Comparison of ENCODE assay signal across 14 cellular contexts in the genomic region with DNA sequence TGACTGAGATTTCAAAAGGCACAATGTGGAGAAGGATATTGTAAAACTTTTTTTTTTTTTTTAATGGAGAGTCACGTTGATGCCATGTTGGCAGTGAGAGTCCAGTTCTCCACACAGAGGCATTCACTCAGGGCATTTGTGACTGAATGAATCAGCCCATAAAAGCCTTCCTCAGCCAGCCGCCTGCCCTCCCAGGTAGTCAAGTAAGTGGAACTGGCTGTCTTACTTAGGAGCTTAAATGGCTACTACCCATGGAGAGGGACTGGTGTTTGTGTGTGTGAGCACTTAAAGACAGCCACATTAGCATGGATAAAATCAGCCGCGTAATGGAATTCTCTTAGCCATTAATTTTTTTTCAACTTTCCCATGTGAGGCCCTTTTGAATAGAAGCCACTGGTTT. TPM values are rescaled to one million over a fixed set of nuclear protein-coding genes. Genes with fewer than 3 reads are reported as not detected.
A peak's percentile ranks its signal among the peaks of the same experiment; 100 is the strongest.
DNase-seq lines count a peak whose midpoint lies in the region; ATAC-seq and TF ChIP-seq lines count a peak whose summit lies in the region.
"Had no signal": no experiment of that assay in that cellular context is flagged by ENCODE, and none has a peak within 500 bp of the region (broad histone marks: within the 10 kb centered on the region; RNA-seq: fewer than 3 reads in every experiment).

No MANE protein-coding gene starts in this region.

- no TSS peak for BruUV-seq in A673 (replicated peaks; lab: Mats Ljungman, UMichigan)

- no peak for TF ChIP-seq CTCF in A673 (conservative IDR thresholded peaks at IDR 0.05; ENCODE audit: low read depth, low read length)
- no peak for TF ChIP-seq CTCF in neural cell (IDR thresholded peaks at IDR 0.05; ENCODE audit: poor library complexity, severe bottlenecking)

- H3K9ac ChIP-seq in neural cell (ENCODE audit: low read length), result no peak overlapping the region
- H3K9ac ChIP-seq: GM23248 had no signal

- peaks cover 40% of the 10 kb centered on the region for H3K36me3 ChIP-seq in A673 (ENCODE audit: insufficient read depth, low read length, poor library complexity, severe bottlenecking)
- H3K36me3 ChIP-seq in neural cell (ENCODE audit: insufficient read depth, low read length), result peaks cover 10% of the 10 kb centered on the region

- peaks cover 3% of the 10 kb centered on the region for H3K4me1 ChIP-seq in A673 (ENCODE audit: insufficient read depth, low read length, poor library complexity, severe bottlenecking)

- peaks cover 4% of the 10 kb centered on the region for H3K79me2 ChIP-seq in neural cell (replicated peaks; ENCODE audit: insufficient read depth, low read length)

- no peaks in the 10 kb centered on the region for H4K20me1 ChIP-seq in neural cell (ENCODE audit: insufficient read depth)

- no peak for TF ChIP-seq EP300 in neural cell (conservative IDR thresholded peaks at IDR 0.05; ENCODE audit: poor library complexity, severe bottlenecking)

- H3K27me3 ChIP-seq in A673 (replicated peaks; ENCODE audit: insufficient read depth, low read depth, low read length, poor library complexity) (no peaks in the 10 kb centered on the region), neural cell (ENCODE audit: insufficient read depth, low read depth, low read length) (no peaks in the 10 kb centered on the region)

- H2AFZ ChIP-seq in neural cell (ENCODE audit: low read depth, low read length), result no peak overlapping the region
- H2AFZ ChIP-seq: GM23248 had no signal

- intact Hi-C loops in A673 (cut with micrococcal nuclease; ENCODE audit: unreplicated experiment), result no loop called here

- TF ChIP-seq RAD21 in neural cell (conservative IDR thresholded peaks at IDR 0.05), result no peak

- H3K4me3 ChIP-seq in A673 (ENCODE audit: low read depth, low read length, poor library complexity, severe bottlenecking) (no peak overlapping the region), neural cell (ENCODE audit: low read length) (no peak overlapping the region)
- H3K4me3 ChIP-seq: GM23248 had no signal

- no peaks in the 10 kb centered on the region for H3F3A ChIP-seq in neural cell (ENCODE audit: insufficient read depth, low read length, poor library complexity, severe bottlenecking)

- H3K27ac ChIP-seq in A673 (ENCODE audit: low read depth, low read length, poor library complexity, severe bottlenecking), result no peak overlapping the region
- H3K27ac ChIP-seq in neural cell (ENCODE audit: low read length), result peak overlapping the region; percentile 45
- H3K27ac ChIP-seq: GM23248 had no signal

- no peak for ATAC-seq in GM18868 (IDR thresholded peaks at IDR 0.05; ENCODE audit: unreplicated experiment)
- no peak for ATAC-seq in GM19463 (IDR thresholded peaks at IDR 0.05; ENCODE audit: unreplicated experiment)
- ATAC-seq: HCT116 had no signal

- H3K9me2 ChIP-seq in neural cell (ENCODE audit: insufficient read depth, low read length), result no peaks in the 10 kb centered on the region

- H3K4me2 ChIP-seq in neural cell (ENCODE audit: low read length), result no peak overlapping the region

- in situ Hi-C loops in SK-MEL-5 (cut with HindIII; ENCODE audit: low pct_unique_long_range_greater_than_20kb, low sequenced_read_pairs), result no loop called here

- no peaks in the 10 kb centered on the region for H3K9me3 ChIP-seq in A673 (ENCODE audit: low read depth, low read length, poor library complexity, severe bottlenecking)
- H3K9me3 ChIP-seq in neural cell (ENCODE audit: low read length), result no peaks in the 10 kb centered on the region

- POLR2A ChIA-PET in A673 (lab: Charles Lee; ENCODE audit: low non-redundant PET), result no interaction called here

- CTCF ChIA-PET in A673 (lab: Charles Lee), result no interaction called here

- DNase-seq in A673 (ENCODE audit: low spot score), result peak; percentile 5
- DNase-seq in COLO829 (ENCODE audit: low spot score), result peak; percentile 70
- DNase-seq in SK-MEL-5 (ENCODE audit: low read depth, low spot score), result peak; percentile 51
- DNase-seq in activated CD4-positive, alpha-beta T cell treated with anti-CD3 and anti-CD28 coated beads for 4 hours, result no peak
- DNase-seq: GM23248, KBM-7, NCI-H1417 treated with DMSO at 0.1 percent for 48 hours, NCI-H2029 treated with DMSO at 0.1 percent for 48 hours, NCI-H345, NCI-H526 treated with DMSO at 0.1 percent for 48 hours had no signal

TF ChIP-seq in neural cell, 6 proteins besides CTCF, POLR2A, EP300 and RAD21:
- no peak for TF ChIP-seq SMC3 (conservative IDR thresholded peaks at IDR 0.05; ENCODE audit: poor library complexity)
- no peak for TF ChIP-seq MXI1 (conservative IDR thresholded peaks at IDR 0.05; ENCODE audit: poor library complexity, severe bottlenecking)
- TF ChIP-seq, protein P1, sequence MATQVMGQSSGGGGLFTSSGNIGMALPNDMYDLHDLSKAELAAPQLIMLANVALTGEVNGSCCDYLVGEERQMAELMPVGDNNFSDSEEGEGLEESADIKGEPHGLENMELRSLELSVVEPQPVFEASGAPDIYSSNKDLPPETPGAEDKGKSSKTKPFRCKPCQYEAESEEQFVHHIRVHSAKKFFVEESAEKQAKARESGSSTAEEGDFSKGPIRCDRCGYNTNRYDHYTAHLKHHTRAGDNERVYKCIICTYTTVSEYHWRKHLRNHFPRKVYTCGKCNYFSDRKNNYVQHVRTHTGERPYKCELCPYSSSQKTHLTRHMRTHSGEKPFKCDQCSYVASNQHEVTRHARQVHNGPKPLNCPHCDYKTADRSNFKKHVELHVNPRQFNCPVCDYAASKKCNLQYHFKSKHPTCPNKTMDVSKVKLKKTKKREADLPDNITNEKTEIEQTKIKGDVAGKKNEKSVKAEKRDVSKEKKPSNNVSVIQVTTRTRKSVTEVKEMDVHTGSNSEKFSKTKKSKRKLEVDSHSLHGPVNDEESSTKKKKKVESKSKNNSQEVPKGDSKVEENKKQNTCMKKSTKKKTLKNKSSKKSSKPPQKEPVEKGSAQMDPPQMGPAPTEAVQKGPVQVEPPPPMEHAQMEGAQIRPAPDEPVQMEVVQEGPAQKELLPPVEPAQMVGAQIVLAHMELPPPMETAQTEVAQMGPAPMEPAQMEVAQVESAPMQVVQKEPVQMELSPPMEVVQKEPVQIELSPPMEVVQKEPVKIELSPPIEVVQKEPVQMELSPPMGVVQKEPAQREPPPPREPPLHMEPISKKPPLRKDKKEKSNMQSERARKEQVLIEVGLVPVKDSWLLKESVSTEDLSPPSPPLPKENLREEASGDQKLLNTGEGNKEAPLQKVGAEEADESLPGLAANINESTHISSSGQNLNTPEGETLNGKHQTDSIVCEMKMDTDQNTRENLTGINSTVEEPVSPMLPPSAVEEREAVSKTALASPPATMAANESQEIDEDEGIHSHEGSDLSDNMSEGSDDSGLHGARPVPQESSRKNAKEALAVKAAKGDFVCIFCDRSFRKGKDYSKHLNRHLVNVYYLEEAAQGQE (IDR thresholded peaks at IDR 0.05; ENCODE audit: borderline replicate concordance), result no peak
- peak; percentile 55 for TF ChIP-seq POLR2AphosphoS5 (IDR thresholded peaks at IDR 0.05)

RNA-seq across cellular contexts. Expression of a gene that starts 12.6 kb away (rescaled TPM):
- 32.3 and 33.6 TPM in 2 replicates for total RNA-seq in A673 (2021)
- 46.9 and 51.8 TPM in 2 replicates for total RNA-seq in SK-MEL-5 (2014; rRNA removed; shearing (Covaris generic))
- 52.4 and 60.4 TPM in 2 replicates for polyA plus RNA-seq in SK-MEL-5 (2015; cell fraction: cytosol; rRNA removed)
- polyA plus RNA-seq in SK-MEL-5 (2015; cell fraction: nucleus; rRNA removed), result 26.6 and 32.2 TPM in 2 replicates
- 25.4 and 28.1 TPM in 2 replicates for polyA plus RNA-seq in neural cell
- 35.1 and 36.3 TPM in 2 replicates for polyA minus RNA-seq in neural cell

RNA-seq across cellular contexts. Expression of a gene that starts 57.3 kb away (rescaled TPM):
- 58.6 and 59.9 TPM in 2 replicates for total RNA-seq in A673 (2021)
- 14.2 and 17.4 TPM in 2 replicates for total RNA-seq in SK-MEL-5 (2014; rRNA removed; shearing (Covaris generic))
- polyA plus RNA-seq in SK-MEL-5 (2015; cell fraction: cytosol; rRNA removed), result 103 and 118 TPM in 2 replicates
- 85.8 and 91.6 TPM in 2 replicates for polyA plus RNA-seq in SK-MEL-5 (2015; cell fraction: nucleus; rRNA removed)
- 31.2 and 50.9 TPM in 2 replicates for polyA plus RNA-seq in neural cell
- 79.5 and 85.0 TPM in 2 replicates for polyA minus RNA-seq in neural cell

Comparison
In these comparisons a context has a peak if more than half of its experiments do, and no peak if none do; other contexts are left out.
1. DNase-seq: peak in A673 (single experiment), COLO829 (single experiment) and SK-MEL-5 (single experiment); none in activated CD4-positive, alpha-beta T cell treated with anti-CD3 and anti-CD28 coated beads for 4 hours (0 of 2).